In the genomic region with DNA sequence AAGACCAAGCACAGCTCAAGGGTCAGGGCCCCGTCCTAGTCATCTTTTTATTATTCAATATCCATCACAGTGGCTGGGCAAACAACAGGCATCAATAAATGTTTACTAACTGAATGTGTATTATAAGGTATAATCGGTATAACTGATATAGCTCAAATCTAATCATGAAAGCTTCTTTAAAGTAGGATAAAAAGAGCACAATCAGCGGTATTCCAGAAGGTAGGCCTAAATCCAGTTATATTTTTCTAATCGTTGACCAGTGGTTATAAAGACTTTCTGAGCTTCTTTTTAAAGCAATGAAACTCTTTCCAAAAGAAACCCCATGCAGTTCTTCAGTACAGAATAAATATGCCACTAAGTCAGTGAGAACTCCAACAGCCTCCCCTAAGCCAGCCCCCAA, we compare ENCODE assay signal across 1 cellular context.
TF ChIP-seq lines count a peak whose summit lies in the region.

No MANE protein-coding gene starts in this region.

TF ChIP-seq in HepG2, 621 proteins besides CTCF, POLR2A, EP300 and RAD21 (continued from another document):
- TF ChIP-seq MLX (CRISPR knock-in tag; IDR thresholded peaks at IDR 0.05), result no peak
